ENCODE assay signal across 8 cellular contexts in genomic region chr4:177051473-177052060, GRCh38.
DNase-seq lines count a peak whose midpoint lies in the region; ATAC-seq, FAIRE-seq and TF ChIP-seq lines count a peak whose summit lies in the region.

No MANE protein-coding gene starts in this region.

- no peak overlapping the region for H3K56ac ChIP-seq in IMR-90 (ENCODE audit: extremely low read depth, insufficient read depth, low read length)

- WGBS in IMR-90 (ENCODE audit: extremely low coverage in 2 of 2, insufficient read length in 1 of 2), 2 experiments = 93% methylated on average over 5 of the region's 7 CpGs; no CpG with 5 or more reads in 1 of the 2 experiments
- 41% methylated on average over 7 of the region's 7 CpGs for WGBS in HepG2 (ENCODE audit: low lambda C conversion rate)
- WGBS in stomach, 5 donors = 64 to 75% (median 69%) methylated on average over 7 of the region's 7 CpGs

- no peak overlapping the region for H2BK20ac ChIP-seq in IMR-90 (ENCODE audit: low read depth, low read length)

- H3K4me2 ChIP-seq in IMR-90 (ENCODE audit: low read depth, low read length) = no peak overlapping the region
- H3K4me2 ChIP-seq in HepG2 (ENCODE audit: low read depth, low read length) = no peak overlapping the region

- H2AK5ac ChIP-seq in IMR-90 (ENCODE audit: low read depth, low read length) = no peak overlapping the region

- dilution Hi-C loops in IMR-90 (cut with HindIII; ENCODE audit: low sequenced_read_pairs, unreplicated experiment) = no loop called here

- H3K79me1 ChIP-seq in IMR-90 (ENCODE audit: low read depth in 1 of 2, low read length in 2 of 2) = peaks cover 3 to 4% of the 10 kb centered on the region in 2 experiments; a peak in 3 of 4 replicates

- H4K20me1 ChIP-seq in IMR-90 (ENCODE audit: insufficient read depth, low read length) (no peaks in the 10 kb centered on the region), HepG2 (ENCODE audit: insufficient read depth, low read length) (no peaks in the 10 kb centered on the region)

- H4K5ac ChIP-seq in IMR-90 (ENCODE audit: low read depth, low read length) = no peak overlapping the region

- intact Hi-C loops in IMR-90 (cut with micrococcal nuclease) (loop anchor here (10.0 kb wide), 1 partner anchor 193 kb away; no protein-coding TSS in a partner anchor), HepG2 (cut with micrococcal nuclease; ENCODE audit: unreplicated experiment) (loop anchor here (1.0 kb wide), 1 partner anchor 288 kb away; no protein-coding TSS in a partner anchor), stomach (cut with DNase I; ENCODE audit: low total_unique reads) (no loop called here)

- H2BK15ac ChIP-seq in IMR-90 (ENCODE audit: low read depth, low read length) = no peak overlapping the region

- H3K23ac ChIP-seq in IMR-90 (ENCODE audit: low read depth, low read length) = no peak overlapping the region

- H2BK120ac ChIP-seq in IMR-90 (ENCODE audit: low read depth, low read length) = no peak overlapping the region

- peak; percentile 4 to 17 for DNase-seq in stimulated activated CD4-positive, alpha-beta T cell treated with anti-CD3 and anti-CD28 coated beads, Interleukin-2, amount 100 ng/mL, for 24 hours
- DNase-seq in stimulated activated CD4-positive, alpha-beta T cell treated with anti-CD3 and anti-CD28 coated beads, Interleukin-4, amount 100 ng/mL, for 1 hour = no peak
- DNase-seq in IMR-90 = peak; percentile 9
- DNase-seq in activated CD4-positive, alpha-beta T cell treated with anti-CD3 and anti-CD28 coated beads, Interleukin-2, amount 50 U/mL, for 48 hours = peak; percentile 2 to 6
- peak; percentile 20 for DNase-seq in HepG2 (ENCODE audit: low spot score)
- DNase-seq in AG08395 (ENCODE audit: low spot score) = no peak
- no peak for DNase-seq in stomach

- H3K18ac ChIP-seq in IMR-90 (ENCODE audit: low read depth, low read length) = no peak overlapping the region

- no peaks in the 10 kb centered on the region for H3K36me3 ChIP-seq in IMR-90 (ENCODE audit: control insufficient read depth, insufficient read depth, low read length)
- no peaks in the 10 kb centered on the region for H3K36me3 ChIP-seq in HepG2 (replicated peaks in 1 of 2; ENCODE audit: control insufficient read depth in 1 of 2, insufficient read depth in 2 of 2, low read length in 2 of 2)
- no peaks in the 10 kb centered on the region for H3K36me3 ChIP-seq in stomach

- H3K27ac ChIP-seq in IMR-90 (ENCODE audit: insufficient read depth, low read length) = no peak overlapping the region
- H3K27ac ChIP-seq in HepG2 (ENCODE audit: extremely low read length, insufficient read depth, low read length) = no peak overlapping the region
- H3K27ac ChIP-seq in stomach = no peak overlapping the region

- no peak overlapping the region for H4K91ac ChIP-seq in IMR-90 (ENCODE audit: insufficient read depth, low read depth, low read length)

- no peak overlapping the region for H4K8ac ChIP-seq in IMR-90 (ENCODE audit: low read depth in 2 of 2, low read length in 2 of 2)

- TF ChIP-seq CTCF in IMR-90 (conservative IDR thresholded peaks at IDR 0.05; ENCODE audit: low read depth, low read length) (peak; percentile 35; the same call in 1 of the 2 replicates), HepG2 (CRISPR knock-in tag; IDR thresholded peaks at IDR 0.05) (peak; percentile 66), stomach (IDR thresholded peaks at IDR 0.05) (peak in 1 of 7 experiments; percentile 7)

- H3K79me2 ChIP-seq in HepG2 (ENCODE audit: insufficient read depth, low read length) = no peaks in the 10 kb centered on the region

- TF ChIP-seq RAD21 in IMR-90 (IDR thresholded peaks at IDR 0.05; ENCODE audit: low read length) (peak; percentile 29), HepG2 (CRISPR knock-in tag; IDR thresholded peaks at IDR 0.05) (no peak)

- POLR2A ChIA-PET in IMR-90 (lab: Charles Lee; ENCODE audit: unreplicated experiment) = no interaction called here
- POLR2A ChIA-PET in HepG2 (lab: Yijun Ruan, JAX) = no interaction called here

- H3K4ac ChIP-seq in IMR-90 (ENCODE audit: low read depth, low read length) = no peak overlapping the region

- no peak overlapping the region for H2AFZ ChIP-seq in IMR-90 (replicated peaks; ENCODE audit: low read length, poor library complexity)
- H2AFZ ChIP-seq in HepG2 (ENCODE audit: low read length) = no peak overlapping the region

- BruUV-seq in IMR-90 (replicated peaks; lab: Mats Ljungman, UMichigan) = no TSS peak
- BruUV-seq in HepG2 (replicated peaks; lab: Mats Ljungman, UMichigan) = no TSS peak

- H3K9ac ChIP-seq in IMR-90 (ENCODE audit: low read depth, low read length) (no peak overlapping the region), HepG2 (ENCODE audit: insufficient read depth, low read depth, low read length) (no peak overlapping the region)

- H2BK5ac ChIP-seq in IMR-90 (ENCODE audit: low read depth, low read length, poor library complexity, severe bottlenecking) = no peak overlapping the region

- no peak for FAIRE-seq in HepG2 (lab: Jason Lieb, UNC)

- H3K14ac ChIP-seq in IMR-90 (replicated peaks; ENCODE audit: low read depth, low read length) = no peak overlapping the region

- no peak for TF ChIP-seq EP300 in HepG2 (IDR thresholded peaks at IDR 0.05; ENCODE audit: low read depth in 2 of 2, low read length in 2 of 2)
- no peak for TF ChIP-seq EP300 in HepG2 (CRISPR knock-in tag; IDR thresholded peaks at IDR 0.05; ENCODE audit: borderline replicate concordance)
- no peak for TF ChIP-seq EP300 in stomach (IDR thresholded peaks at IDR 0.05)

- in situ Hi-C loops in IMR-90 (cut with MboI; ENCODE audit: low sequenced_read_pairs) (no loop called here), HepG2 (cut with HindIII; ENCODE audit: extremely low pct_ligation_motif_present, low pct_unique_long_range_greater_than_20kb) (no loop called here)

- no peak overlapping the region for H3K4me3 ChIP-seq in IMR-90 (ENCODE audit: insufficient read depth, low read depth, low read length)
- H3K4me3 ChIP-seq in HepG2 (replicated peaks in 1 of 3; ENCODE audit: insufficient read depth in 1 of 3, low read depth in 2 of 3, low read length in 3 of 3) = no peak overlapping the region
- no peak overlapping the region for H3K4me3 ChIP-seq in stomach

- ATAC-seq in GM21825 (IDR thresholded peaks at IDR 0.05; ENCODE audit: unreplicated experiment) (peak; percentile 81), IMR-90 (ENCODE audit: low read depth) (no peak), HepG2 (peak; percentile 93)

- H3K4me1 ChIP-seq in IMR-90 (ENCODE audit: control insufficient read depth, insufficient read depth, low read length) = no peaks in the 10 kb centered on the region
- H3K4me1 ChIP-seq in HepG2 (ENCODE audit: insufficient read depth, low read length) = no peaks in the 10 kb centered on the region
- peaks cover 0 to 5% (median 2%) of the 10 kb centered on the region in 4 donors for H3K4me1 ChIP-seq in stomach

- TF ChIP-seq POLR2A in IMR-90 (IDR thresholded peaks at IDR 0.05; ENCODE audit: low read depth, low read length) (no peak), HepG2 (IDR thresholded peaks at IDR 0.05; ENCODE audit: insufficient read depth in 1 of 2, low read depth in 2 of 2, low read length in 2 of 2) (no peak), stomach (IDR thresholded peaks at IDR 0.05) (no peak)

- CTCF ChIA-PET in IMR-90 (lab: Yijun Ruan, JAX) (interaction anchor here (0.6 kb wide), 1 partner anchor 47 kb away, joined by 15 read pairs; no protein-coding TSS in a partner anchor), HepG2 (lab: Yijun Ruan, JAX; ENCODE audit: low intra/inter-chr PET ratio, low total read pairs) (no interaction called here)

- H3K9me3 ChIP-seq in IMR-90 (ENCODE audit: control insufficient read depth, insufficient read depth, low read length) = no peaks in the 10 kb centered on the region
- H3K9me3 ChIP-seq in HepG2 (ENCODE audit: low read length) = no peaks in the 10 kb centered on the region
- no peaks in the 10 kb centered on the region for H3K9me3 ChIP-seq in stomach

- H3K27me3 ChIP-seq in IMR-90 (ENCODE audit: control insufficient read depth, insufficient read depth, low read length) = no peaks in the 10 kb centered on the region
- H3K27me3 ChIP-seq in HepG2 (ENCODE audit: control insufficient read depth in 1 of 2, insufficient read depth in 2 of 2, low read length in 2 of 2) = no peaks in the 10 kb centered on the region
- H3K27me3 ChIP-seq in stomach = no peaks in the 10 kb centered on the region

- no peaks in the 10 kb centered on the region for H3K9me1 ChIP-seq in IMR-90 (ENCODE audit: insufficient read depth, low read length)

- no peak overlapping the region for H2AK9ac ChIP-seq in IMR-90 (replicated peaks; ENCODE audit: low read depth, low read length, poor library complexity)

TF ChIP-seq in IMR-90, 13 proteins besides CTCF, POLR2A, EP300 and RAD21 (continues in another document):
- TF ChIP-seq MXI1 (IDR thresholded peaks at IDR 0.05; ENCODE audit: borderline replicate concordance, low read depth, low read length) (no peak), CHD1 (IDR thresholded peaks at IDR 0.05; ENCODE audit: low read depth, low read length) (no peak), MAZ (IDR thresholded peaks at IDR 0.05; ENCODE audit: borderline replicate concordance, low read depth, low read length) (no peak), SMC3 (IDR thresholded peaks at IDR 0.05; ENCODE audit: low read depth, low read length) (no peak), USF2 (IDR thresholded peaks at IDR 0.05; ENCODE audit: low read depth, low read length) (no peak), CEBPB (IDR thresholded peaks at IDR 0.05; ENCODE audit: low read depth, low read length) (no peak)

TF ChIP-seq in HepG2, 621 proteins besides CTCF, POLR2A, EP300 and RAD21 (continues in another document):
- no peak for TF ChIP-seq RFX3 (CRISPR knock-in tag; IDR thresholded peaks at IDR 0.05)
- no peak for TF ChIP-seq CEBPG (CRISPR knock-in tag; IDR thresholded peaks at IDR 0.05)
- no peak for TF ChIP-seq ATF3 (CRISPR knock-in tag; IDR thresholded peaks at IDR 0.05)
- TF ChIP-seq HMG20A (CRISPR knock-in tag; IDR thresholded peaks at IDR 0.05; ENCODE audit: borderline replicate concordance) = no peak
- TF ChIP-seq ZNF530 (CRISPR knock-in tag; IDR thresholded peaks at IDR 0.05; ENCODE audit: low read depth) = no peak
- no peak for TF ChIP-seq TAF1 (CRISPR knock-in tag; IDR thresholded peaks at IDR 0.05)
- no peak for TF ChIP-seq SNAPC5 (CRISPR knock-in tag; IDR thresholded peaks at IDR 0.05; ENCODE audit: borderline replicate concordance)
- no peak for TF ChIP-seq NAIF1 (CRISPR knock-in tag; IDR thresholded peaks at IDR 0.05; ENCODE audit: borderline replicate concordance)
- 0 out of 2 replicates have a peak, but pooled peaks have one; percentile 22 for TF ChIP-seq STAG1 (CRISPR knock-in tag; IDR thresholded peaks at IDR 0.05)
- TF ChIP-seq TBX3 (IDR thresholded peaks at IDR 0.05; ENCODE audit: borderline replicate concordance) = no peak
- TF ChIP-seq PPARG (CRISPR knock-in tag; conservative IDR thresholded peaks at IDR 0.05) = no peak
- TF ChIP-seq SMC3 (IDR thresholded peaks at IDR 0.05; ENCODE audit: low read length) = peak; percentile 9; the same call in 1 of the 2 replicates

Comparison
In these comparisons a context has a peak if more than half of its experiments do, and no peak if none do; other contexts are left out.
1. DNase-seq: peak in stimulated activated CD4-positive, alpha-beta T cell treated with anti-CD3 and anti-CD28 coated beads, Interleukin-2, amount 100 ng/mL, for 24 hours (2 of 2), IMR-90 (single experiment), activated CD4-positive, alpha-beta T cell treated with anti-CD3 and anti-CD28 coated beads, Interleukin-2, amount 50 U/mL, for 48 hours (2 of 2) and HepG2 (single experiment); none in stimulated activated CD4-positive, alpha-beta T cell treated with anti-CD3 and anti-CD28 coated beads, Interleukin-4, amount 100 ng/mL, for 1 hour (single experiment), AG08395 (single experiment) and stomach (single experiment).